ENCODE assay signal across 36 cellular contexts in genomic region chr5:175850165-175850845, GRCh38. TPM values are rescaled to one million over a fixed set of nuclear protein-coding genes. Genes with fewer than 3 reads are reported as not detected.
"Had no signal": no experiment of that assay in that cellular context is flagged by ENCODE, and none has a peak within 500 bp of the region (broad histone marks: within the 10 kb centered on the region; RNA-seq: fewer than 3 reads in every experiment).

No MANE protein-coding gene starts in this region.

- ATAC-seq: esophagus mucosa; gastrocnemius medialis; heart left ventricle; left cardiac atrium; left lung; mucosa of descending colon; psoas muscle; right cardiac atrium; stimulated activated memory B cell treated with anti-CD40 and anti-IgM and Interleukin-4, amounts not matched to agents 10 μg/mL and 1 μg/mL and 100 μg/mL, for 72 hours; stimulated activated naive CD8-positive, alpha-beta T cell treated with anti-CD3 and anti-CD28 coated beads, Interleukin-15, Interleukin-2, amounts not matched to agents 100 U/mL and 50 U/mL, for 24 hours; upper lobe of right lung had no signal

- H3K9me3 Mint-ChIP-seq: dendritic cell treated with granulocyte-macrophage colony-stimulating factor and Interleukin-4, amounts not matched to agents 40 ng/mL and 50 ng/mL, for 4 days; endodermal cell; mesothelial cell of epicardium; nephron; stimulated activated memory B cell treated with anti-CD40 and anti-IgM and Interleukin-4, amounts not matched to agents 10 μg/mL and 1 μg/mL and 100 μg/mL, for 72 hours had no signal

- H3K27ac Mint-ChIP-seq: dendritic cell treated with granulocyte-macrophage colony-stimulating factor and Interleukin-4, amounts not matched to agents 40 ng/mL and 50 ng/mL, for 4 days; endodermal cell; mesothelial cell of epicardium; nephron; stimulated activated memory B cell treated with anti-CD40 and anti-IgM and Interleukin-4, amounts not matched to agents 10 μg/mL and 1 μg/mL and 100 μg/mL, for 72 hours had no signal

- H3K9me3 ChIP-seq: colonic mucosa, gastrocnemius medialis, heart left ventricle, left lung, mucosa of descending colon, ovary, psoas muscle, spleen, testis, tibial nerve, upper lobe of right lung, uterus had no signal

- H3K4me3 Mint-ChIP-seq: dendritic cell treated with granulocyte-macrophage colony-stimulating factor and Interleukin-4, amounts not matched to agents 40 ng/mL and 50 ng/mL, for 4 days; endodermal cell; mesothelial cell of epicardium; naive B cell; nephron; stimulated activated memory B cell treated with anti-CD40 and anti-IgM and Interleukin-4, amounts not matched to agents 10 μg/mL and 1 μg/mL and 100 μg/mL, for 72 hours had no signal

- H3K27me3 ChIP-seq: colonic mucosa, hepatocyte, ovary, testis, uterus had no signal

- FAIRE-seq: kidney had no signal

- H2AFZ ChIP-seq: hepatocyte had no signal

- H3K27ac ChIP-seq: colonic mucosa, epithelial cell of prostate, gastrocnemius medialis, heart left ventricle, hepatocyte, left lung, ovary, psoas muscle, skin epidermis, spleen, testis, tibial nerve, upper lobe of right lung, uterus had no signal

- H3K4me1 Mint-ChIP-seq: mesothelial cell of epicardium; naive B cell; stimulated activated memory B cell treated with anti-CD40 and anti-IgM and Interleukin-4, amounts not matched to agents 10 μg/mL and 1 μg/mL and 100 μg/mL, for 72 hours had no signal

- DNase-seq: colonic mucosa; effector CD8-positive, alpha-beta T cell; endodermal cell; foreskin fibroblast; gastrocnemius medialis; heart left ventricle; kidney; left cardiac atrium; left lung; mesenchymal stem cell; mucosa of descending colon; naive B cell; occipital lobe; ovary; right cardiac atrium; spleen; stimulated activated CD4-positive, alpha-beta T cell treated with anti-CD3 and anti-CD28 coated beads, Interleukin-4, amount 100 ng/mL, for 4 hours; stimulated activated naive CD8-positive, alpha-beta T cell treated with anti-CD3 and anti-CD28 coated beads, Interleukin-15, Interleukin-2, amounts not matched to agents 100 U/mL and 50 U/mL, for 24 hours; substantia nigra; testis; upper lobe of right lung; uterus had no signal

- H3K36me3 ChIP-seq: colonic mucosa, gastrocnemius medialis, heart left ventricle, left lung, ovary, spleen, tibial nerve, upper lobe of right lung, uterus had no signal

- H3K4me3 ChIP-seq: colonic mucosa, gastrocnemius medialis, heart left ventricle, hepatocyte, left lung, mucosa of descending colon, ovary, psoas muscle, skin epidermis, spleen, testis, tibial nerve, upper lobe of right lung, uterus had no signal

- H3K36me3 Mint-ChIP-seq: mesothelial cell of epicardium had no signal

- H3K4me2 ChIP-seq: hepatocyte had no signal

- H3K79me2 ChIP-seq: hepatocyte had no signal

- H3K4me1 ChIP-seq: colonic mucosa, gastrocnemius medialis, psoas muscle, testis, tibial nerve, upper lobe of right lung, uterus had no signal

RNA-seq across cellular contexts. Expression of gene CPLX2, which starts 21.1 kb away (rescaled TPM):
- total RNA-seq: endodermal cell, esophagus mucosa, gastrocnemius medialis, glomerular endothelial cell, heart left ventricle, kidney, left cardiac atrium, left lung, lower leg skin, lung microvascular endothelial cell, mesothelial cell of epicardium, renal cortical epithelial cell, spleen, tibial nerve, upper lobe of right lung had no signal
- polyA plus RNA-seq: heart left ventricle, ovary had no signal
